8 cellular contexts compared by ENCODE assay signal in genomic region chr22:41831828-41832552, GRCh38. TPM values are rescaled to one million over a fixed set of nuclear protein-coding genes. Genes with fewer than 3 reads are reported as not detected.
DNase-seq lines count a peak whose midpoint lies in the region; ATAC-seq and TF ChIP-seq lines count a peak whose summit lies in the region.

No MANE protein-coding gene starts in this region.

- no peaks in the 10 kb centered on the region for H3K27me3 ChIP-seq in H7 (ENCODE audit: control insufficient read depth, insufficient read depth, low read length)
- H3K27me3 ChIP-seq in iPS-20b (ENCODE audit: insufficient read depth, low read length) = no peaks in the 10 kb centered on the region
- H3K27me3 ChIP-seq in stomach = no peaks in the 10 kb centered on the region

- H3K36me3 ChIP-seq in H7 (replicated peaks; ENCODE audit: control insufficient read depth, insufficient read depth, low read length) (peaks cover 11% of the 10 kb centered on the region), iPS-20b (ENCODE audit: insufficient read depth, low read depth, low read length) (peaks cover 15% of the 10 kb centered on the region), stomach (peaks cover 5 to 14% (median 8%) of the 10 kb centered on the region in 4 donors)

- peak overlapping the region; percentile 100 for H3K27ac Mint-ChIP-seq in activated CD8-positive, alpha-beta T cell treated with anti-CD3 and anti-CD28 coated beads, Interleukin-2, amount 10 ng/mL, durations not matched to agents 7 days and 5 days

- peaks cover 7% of the 10 kb centered on the region; the same call in 1 of the 2 replicates for H3K4me1 ChIP-seq in iPS-20b (ENCODE audit: insufficient read depth, low read length)
- H3K4me1 ChIP-seq in stomach = peaks cover 19 to 48% (median 37%) of the 10 kb centered on the region in 4 donors

- H3K4me1 Mint-ChIP-seq in activated CD8-positive, alpha-beta T cell treated with anti-CD3 and anti-CD28 coated beads, Interleukin-2, amount 10 ng/mL, durations not matched to agents 7 days and 5 days (ENCODE audit: low read depth) = peaks cover 41% of the 10 kb centered on the region

- intact Hi-C loops in stomach (cut with DNase I; ENCODE audit: low total_unique reads) = no loop called here

- in situ Hi-C loops in ACHN (cut with HindIII; ENCODE audit: low pct_ligation_motif_present, low pct_unique_long_range_greater_than_20kb, low sequenced_read_pairs) = no loop called here

- no peak for TF ChIP-seq CTCF in stomach (IDR thresholded peaks at IDR 0.05)

- no peak for ATAC-seq in activated CD8-positive, alpha-beta T cell treated with anti-CD3 and anti-CD28 coated beads, Interleukin-2, amount 10 ng/mL, durations not matched to agents 7 days and 5 days

- H3K9me3 ChIP-seq in iPS-20b (ENCODE audit: insufficient read depth, low read depth, low read length) (no peaks in the 10 kb centered on the region), stomach (no peaks in the 10 kb centered on the region)

- H3K4me3 ChIP-seq in H7 (ENCODE audit: insufficient read depth, low read depth, low read length) = peak overlapping the region; percentile 52
- peak overlapping the region; percentile 63 for H3K4me3 ChIP-seq in iPS-20b (ENCODE audit: low read length)
- peak overlapping the region; percentile 86 to 97 (median 92) for H3K4me3 ChIP-seq in stomach

- peak overlapping the region; percentile 84 for H3K27ac ChIP-seq in iPS-20b (ENCODE audit: low read length)
- H3K27ac ChIP-seq in stomach = peak overlapping the region; percentile 91 to 98 (median 96)

- TF ChIP-seq EP300 in stomach (IDR thresholded peaks at IDR 0.05) = no peak

- POLR2A ChIA-PET in activated CD8-positive, alpha-beta T cell treated with anti-CD3 and anti-CD28 coated beads, Interleukin-2, amount 10 ng/mL, durations not matched to agents 7 days and 5 days (lab: Charles Lee) = interaction anchor here (0.9 to 3.8 kb wide), 13 partner anchors 10 to 385 kb away, joined by 3 to 30 read pairs (median 5); partner anchors contain the start of genes CCDC134, CENPM, SNU13 and TOB2

- peaks cover 50% of the 10 kb centered on the region for H3K36me3 Mint-ChIP-seq in activated CD8-positive, alpha-beta T cell treated with anti-CD3 and anti-CD28 coated beads, Interleukin-2, amount 10 ng/mL, durations not matched to agents 7 days and 5 days (ENCODE audit: low read depth)

- H3K4me3 Mint-ChIP-seq in activated CD8-positive, alpha-beta T cell treated with anti-CD3 and anti-CD28 coated beads, Interleukin-2, amount 10 ng/mL, durations not matched to agents 7 days and 5 days = peak overlapping the region; percentile 95

- 9 to 13% (median 10%) methylated on average over 17 of the region's 17 CpGs for WGBS in stomach, 5 donors

- peak overlapping the region; percentile 84; the same call in 1 of the 2 replicates for H3K9ac ChIP-seq in iPS-20b (ENCODE audit: low read depth, low read length)

- CTCF ChIA-PET in activated CD8-positive, alpha-beta T cell treated with anti-CD3 and anti-CD28 coated beads, Interleukin-2, amount 10 ng/mL, durations not matched to agents 7 days and 5 days (lab: Charles Lee) = interaction anchor here (0.7 to 2.5 kb wide), 16 partner anchors 9 to 259 kb away, joined by 3 to 13 read pairs (median 4); partner anchors contain the start of genes CCDC134, NDUFA6 and SMDT1

- no peaks in the 10 kb centered on the region for H3K27me3 Mint-ChIP-seq in activated CD8-positive, alpha-beta T cell treated with anti-CD3 and anti-CD28 coated beads, Interleukin-2, amount 10 ng/mL, durations not matched to agents 7 days and 5 days (ENCODE audit: low read depth)

- DNase-seq in ACHN (peak; percentile 23), H7 (no peak), stomach (no peak), DMS153 treated with DMSO at 0.1 percent for 48 hours (lab: John Stamatoyannopoulos, UW; ENCODE audit: unreplicated experiment) (no peak), occipital lobe (lab: John Stamatoyannopoulos, UW) (no peak), SIG-M5 treated with dmso at 0.1 percent for 504 hours (lab: John Stamatoyannopoulos, UW; ENCODE audit: unreplicated experiment) (no peak)
- DNase-seq in activated CD8-positive, alpha-beta T cell treated with anti-CD3 and anti-CD28 coated beads, Interleukin-2, amount 10 ng/mL, durations not matched to agents 7 days and 5 days = no peak

- no peak for TF ChIP-seq POLR2A in stomach (IDR thresholded peaks at IDR 0.05)

- H3K9me3 Mint-ChIP-seq in activated CD8-positive, alpha-beta T cell treated with anti-CD3 and anti-CD28 coated beads, Interleukin-2, amount 10 ng/mL, durations not matched to agents 7 days and 5 days (ENCODE audit: insufficient read depth) = no peaks in the 10 kb centered on the region

RNA-seq across cellular contexts. Expression of gene SREBF2, which starts 0.9 kb away (rescaled TPM):
- total RNA-seq in H7 (2014; rRNA removed; shearing (Covaris generic)) = 93.8 and 118 TPM in 2 replicates
- 10 to 100 TPM; 93.0 to 93.7 TPM for total RNA-seq in activated CD8-positive, alpha-beta T cell treated with anti-CD3 and anti-CD28 coated beads, Interleukin-2, amount 10 ng/mL, durations not matched to agents 7 days and 5 days
- 100 to 1,000 TPM in 1 of 5 donors, 10 to 100 TPM in 4; 41.3 to 159 (median 91.7) TPM for total RNA-seq in stomach
- 10 to 100 TPM; 12.2 to 48.7 (median 29.8) TPM for polyA plus RNA-seq in stomach
- 65.5 TPM for total RNA-seq in occipital lobe

RNA-seq across cellular contexts. Expression of gene CCDC134, which starts 31.5 kb away (rescaled TPM):
- 17.0 and 19.3 TPM in 2 replicates for total RNA-seq in H7 (2014; rRNA removed; shearing (Covaris generic))
- total RNA-seq in activated CD8-positive, alpha-beta T cell treated with anti-CD3 and anti-CD28 coated beads, Interleukin-2, amount 10 ng/mL, durations not matched to agents 7 days and 5 days = 10 to 100 TPM; 20.3 to 20.9 TPM
- total RNA-seq in stomach (10 to 100 TPM in 2 of 5 donors, 1 to 10 TPM in 2, not detected in 1; 4.9 to 16.5 (median 12.1) TPM), occipital lobe (12.2 TPM)
- polyA plus RNA-seq in stomach = 1 to 10 TPM in 2 of 3 donors, not detected in 1; 1.6 to 2.5 TPM
